Comparison of ENCODE assay signal across 21 cellular contexts in genomic region chr3:108524547-108524946, GRCh38. TPM values are rescaled to one million over a fixed set of nuclear protein-coding genes. Genes with fewer than 3 reads are reported as not detected.
DNase-seq lines count a peak whose midpoint lies in the region; ATAC-seq, FAIRE-seq and TF ChIP-seq lines count a peak whose summit lies in the region.
"Had no signal": no experiment of that assay in that cellular context is flagged by ENCODE, and none has a peak within 500 bp of the region (broad histone marks: within the 10 kb centered on the region; RNA-seq: fewer than 3 reads in every experiment).

No MANE protein-coding gene starts in this region.

- no peak for TF ChIP-seq EP300 in K562 (IDR thresholded peaks at IDR 0.05; ENCODE audit: low read length)

- no peaks in the 10 kb centered on the region for H3K36me3 Mint-ChIP-seq in stimulated activated naive B cell treated with anti-CD40 and anti-IgM and Interleukin-4, amounts not matched to agents 10 μg/mL and 1 μg/mL and 100 μg/mL, for 72 hours
- H3K36me3 Mint-ChIP-seq: activated naive CD4-positive, alpha-beta T cell treated with anti-CD3 and anti-CD28 coated beads, Interleukin-2, amount 50 U/mL, for 72 hours; brain; type B pancreatic cell had no signal

- in situ Hi-C loops in K562 (cut with MboI) = no loop called here

- H3K9me3 Mint-ChIP-seq in stimulated activated naive B cell treated with anti-CD40 and anti-IgM and Interleukin-4, amounts not matched to agents 10 μg/mL and 1 μg/mL and 100 μg/mL, for 72 hours = peaks cover 2 to 4% of the 10 kb centered on the region in 2 donors
- H3K9me3 Mint-ChIP-seq: activated naive CD4-positive, alpha-beta T cell treated with anti-CD3 and anti-CD28 coated beads, Interleukin-2, amount 50 U/mL, for 72 hours; brain; dendritic cell treated with granulocyte-macrophage colony-stimulating factor and Interleukin-4, amounts not matched to agents 40 ng/mL and 50 ng/mL, for 4 days; type B pancreatic cell had no signal

- peaks cover 12 to 22% of the 10 kb centered on the region in 2 donors for H3K4me1 Mint-ChIP-seq in stimulated activated naive B cell treated with anti-CD40 and anti-IgM and Interleukin-4, amounts not matched to agents 10 μg/mL and 1 μg/mL and 100 μg/mL, for 72 hours

- H3K27me3 Mint-ChIP-seq in stimulated activated naive B cell treated with anti-CD40 and anti-IgM and Interleukin-4, amounts not matched to agents 10 μg/mL and 1 μg/mL and 100 μg/mL, for 72 hours = no peaks in the 10 kb centered on the region
- H3K27me3 Mint-ChIP-seq: brain; dendritic cell treated with granulocyte-macrophage colony-stimulating factor and Interleukin-4, amounts not matched to agents 40 ng/mL and 50 ng/mL, for 4 days; type B pancreatic cell had no signal

- no peaks in the 10 kb centered on the region for H3K79me2 ChIP-seq in K562 (ENCODE audit: control insufficient read depth, insufficient read depth, low read length)

- no TSS peak for BruUV-seq in K562 (replicated peaks; lab: Mats Ljungman, UMichigan)

- TF ChIP-seq CTCF in K562 (IDR thresholded peaks at IDR 0.05 in 2 of 3, conservative IDR thresholded peaks at IDR 0.05 in 1 of 3; ENCODE audit: insufficient read depth in 2 of 3, low read depth in 1 of 3, low read length in 3 of 3) = no peak

- no peak overlapping the region for H2AFZ ChIP-seq in K562 (ENCODE audit: low read depth, low read length)

- CTCF ChIA-PET in K562 (lab: Yijun Ruan, JAX; ENCODE audit: low intra/inter-chr PET ratio) = no interaction called here

- H3K4me3 Mint-ChIP-seq in stimulated activated naive B cell treated with anti-CD40 and anti-IgM and Interleukin-4, amounts not matched to agents 10 μg/mL and 1 μg/mL and 100 μg/mL, for 72 hours = no peak overlapping the region
- H3K4me3 Mint-ChIP-seq: brain; dendritic cell treated with granulocyte-macrophage colony-stimulating factor and Interleukin-4, amounts not matched to agents 40 ng/mL and 50 ng/mL, for 4 days; type B pancreatic cell had no signal

- WGBS in K562 (ENCODE audit: insufficient coverage, low coverage, missing lambda C conversion rate) = 0% methylated on average over 1 of the region's 2 CpGs

- no peak overlapping the region for H3K4me3 ChIP-seq in K562
- H3K4me3 ChIP-seq: pancreas had no signal

- ATAC-seq in K562 = no peak
- no peak for ATAC-seq in GM18519 (IDR thresholded peaks at IDR 0.05; ENCODE audit: low FRiP score, unreplicated experiment)
- ATAC-seq in stimulated activated naive B cell treated with anti-CD40 and anti-IgM and Interleukin-4, amounts not matched to agents 10 μg/mL and 1 μg/mL and 100 μg/mL, for 72 hours (replicated peaks) = no peak
- ATAC-seq: activated CD4-positive, CD25-positive, alpha-beta regulatory T cell treated with anti-CD3 and anti-CD28 coated beads, Interleukin-2, amount 50 U/mL, for 24 hours; activated naive CD4-positive, alpha-beta T cell treated with anti-CD3 and anti-CD28 coated beads, Interleukin-2, amount 50 U/mL, for 72 hours; pancreas; PC-3 had no signal

- POLR2A ChIA-PET in K562 (lab: Yijun Ruan, JAX) = interaction anchor here (1.5 kb wide), 1 partner anchor 13 kb away, joined by 4 read pairs; no protein-coding TSS in a partner anchor

- H3K27ac ChIP-seq in K562 (ENCODE audit: extremely low read depth, low read depth, low read length) = no peak overlapping the region
- H3K27ac ChIP-seq: pancreas had no signal

- no peaks in the 10 kb centered on the region for H3K9me3 ChIP-seq in K562 (replicated peaks; ENCODE audit: control insufficient read depth, insufficient read depth, low read depth, low read length)
- H3K9me3 ChIP-seq: pancreas had no signal

- no peaks in the 10 kb centered on the region for H4K20me1 ChIP-seq in K562 (replicated peaks; ENCODE audit: control insufficient read depth, insufficient read depth, low read length)

- no peak for TF ChIP-seq RAD21 in K562 (CRISPR knock-in tag; conservative IDR thresholded peaks at IDR 0.05 in 1 of 2, IDR thresholded peaks at IDR 0.05 in 1 of 2)

- no peaks in the 10 kb centered on the region for H3K9me1 ChIP-seq in K562 (ENCODE audit: control insufficient read depth, insufficient read depth, low read length)

- intact Hi-C loops in K562 (cut with micrococcal nuclease) = no loop called here

- no peaks in the 10 kb centered on the region for H3K36me3 ChIP-seq in K562 (ENCODE audit: control insufficient read depth, insufficient read depth, low read length)
- H3K36me3 ChIP-seq: pancreas had no signal

- H3K27ac Mint-ChIP-seq in stimulated activated naive B cell treated with anti-CD40 and anti-IgM and Interleukin-4, amounts not matched to agents 10 μg/mL and 1 μg/mL and 100 μg/mL, for 72 hours = no peak overlapping the region
- H3K27ac Mint-ChIP-seq: activated naive CD4-positive, alpha-beta T cell treated with anti-CD3 and anti-CD28 coated beads, Interleukin-2, amount 50 U/mL, for 72 hours; brain; dendritic cell treated with granulocyte-macrophage colony-stimulating factor and Interleukin-4, amounts not matched to agents 40 ng/mL and 50 ng/mL, for 4 days; type B pancreatic cell had no signal

- no peaks in the 10 kb centered on the region for H3K27me3 ChIP-seq in K562 (ENCODE audit: control insufficient read depth in 2 of 2, insufficient read depth in 2 of 2, low read length in 2 of 2)
- H3K27me3 ChIP-seq: pancreas had no signal

- no peak for TF ChIP-seq POLR2A in K562 (conservative IDR thresholded peaks at IDR 0.05)

- no peaks in the 10 kb centered on the region for H3K4me1 ChIP-seq in K562 (replicated peaks in 1 of 2; ENCODE audit: control insufficient read depth in 2 of 2, insufficient read depth in 2 of 2, low read length in 2 of 2)
- H3K4me1 ChIP-seq: pancreas had no signal

- no peak overlapping the region for H3K4me2 ChIP-seq in K562 (ENCODE audit: insufficient read depth, low read length)

- no peak overlapping the region for H3K9ac ChIP-seq in K562 (ENCODE audit: insufficient read depth in 1 of 2, low read depth in 2 of 2, low read length in 2 of 2)

- no peak for FAIRE-seq in K562 (lab: Jason Lieb, UNC)

- DNase-seq in NCI-H2171 treated with DMSO at 0.1 percent for 48 hours (lab: John Stamatoyannopoulos, UW) (peak; percentile 15), NCI-H2171 (lab: John Stamatoyannopoulos, UW) (no peak), K562 (ENCODE audit: extremely low read depth in 1 of 4, low spot score in 3 of 4) (no peak), iris pigment epithelial cell (ENCODE audit: low read depth) (peak; percentile 11), stromal cell of bone marrow (ENCODE audit: low read depth) (peak; percentile 35)
- DNase-seq in activated CD4-positive, alpha-beta T cell treated with anti-CD3 and anti-CD28 coated beads for 48 hours = no peak
- DNase-seq in stimulated activated naive B cell treated with anti-CD40 and anti-IgM and Interleukin-4, amounts not matched to agents 10 μg/mL and 1 μg/mL and 100 μg/mL, for 72 hours = no peak
- DNase-seq: 8988T; activated CD8-positive, alpha-beta memory T cell treated with anti-CD3 and anti-CD28 coated beads for 24 hours; NCI-H1105; NCI-H69; pancreas; PC-3; stimulated activated naive CD4-positive, alpha-beta T cell had no signal

TF ChIP-seq in K562, 482 proteins besides CTCF, POLR2A, EP300 and RAD21:
- TF ChIP-seq ZZZ3 (IDR thresholded peaks at IDR 0.05) (no peak), KLF10 (CRISPR knock-in tag; IDR thresholded peaks at IDR 0.05) (no peak), PRPF4 (IDR thresholded peaks at IDR 0.05; ENCODE audit: insufficient read depth, low read depth, low read length, poor library complexity, severe bottlenecking) (no peak), HMGN3 (IDR thresholded peaks at IDR 0.05; ENCODE audit: borderline replicate concordance, extremely low read depth, insufficient read length, low read depth, low read length) (no peak), GTF2E2 (tag; IDR thresholded peaks at IDR 0.05) (no peak), ZNF277 (CRISPR knock-in tag; IDR thresholded peaks at IDR 0.05; ENCODE audit: borderline replicate concordance) (no peak), POU5F1 (IDR thresholded peaks at IDR 0.05; ENCODE audit: borderline replicate concordance, low read depth, low read length, partially characterized antibody) (no peak), RFX1 (IDR thresholded peaks at IDR 0.05) (peak; percentile 11; the same call in 1 of the 2 replicates)

RNA-seq across cellular contexts. Expression of gene MYH15, which starts 14.2 kb away (rescaled TPM):
- total RNA-seq in K562 (2011; cell fraction: chromatin; rRNA removed; ENCODE audit: low replicate concordance) = 0.14 TPM in 1 of 2 replicates, not detected in the other
- not detected in 2 replicates for total RNA-seq in K562 (2011; cell fraction: nucleolus; rRNA removed)
- 0.15 TPM in 1 of 2 replicates, not detected in the other for total RNA-seq in K562 (2011; cell fraction: nucleoplasm; rRNA removed)
- total RNA-seq in K562 (2014; rRNA removed) = 0.14 and 0.24 TPM in 2 replicates
- total RNA-seq in K562 (2014; rRNA removed; fragmentation: Illumina TruSeq; extraction: Trizol) = 0.22 and 0.25 TPM in 2 replicates
- 0.08 and 0.11 TPM in 2 replicates for total RNA-seq in K562 (2015; rRNA removed; fragmentation: Illumina TruSeq; extraction: Trizol)
- 0.07 and 0.29 TPM in 2 replicates for total RNA-seq in K562 (2021)
- 0.03 and 0.04 TPM in 2 replicates for polyA plus RNA-seq in K562 (2011; rRNA removed)
- not detected in 2 replicates for polyA plus RNA-seq in K562 (2011; cell fraction: cytosol; rRNA removed)
- 0.03 and 0.06 TPM in 2 replicates for polyA plus RNA-seq in K562 (2011; cell fraction: nucleus; rRNA removed)
- polyA plus RNA-seq in K562 (2012) = 0.16 and 10.6 TPM in 2 replicates
- polyA plus RNA-seq in K562 (2014; fragmentation: Illumina TruSeq; extraction: Trizol) = 0.12 and 0.17 TPM in 2 replicates
- polyA plus RNA-seq in K562 (2014; fragmentation: Nextera tagmentation; extraction: Ambion mirVana) = under 1 TPM; 0.03 to 0.06 TPM
- 0.08 and 0.19 TPM in 2 replicates for polyA plus RNA-seq in K562 (2014; rRNA removed)
- 0.03 and 0.04 TPM in 2 replicates for polyA minus RNA-seq in K562 (2011; rRNA and poly(A)+ RNA removed)
- not detected in 2 replicates for polyA minus RNA-seq in K562 (2011; cell fraction: cytosol; rRNA and poly(A)+ RNA removed)
- polyA minus RNA-seq in K562 (2011; cell fraction: nucleus; rRNA and poly(A)+ RNA removed) = under 0.01 and 0.11 TPM in 2 replicates
- total RNA-seq: SK-MEL-5 had no signal

Comparison
In these comparisons a context has a peak if more than half of its experiments do, and no peak if none do; other contexts are left out.
1. DNase-seq: peak in NCI-H2171 treated with DMSO at 0.1 percent for 48 hours (single experiment), iris pigment epithelial cell (single experiment) and stromal cell of bone marrow (single experiment); none in NCI-H2171 (single experiment), K562 (0 of 4), activated CD4-positive, alpha-beta T cell treated with anti-CD3 and anti-CD28 coated beads for 48 hours (single experiment) and stimulated activated naive B cell treated with anti-CD40 and anti-IgM and Interleukin-4, amounts not matched to agents 10 μg/mL and 1 μg/mL and 100 μg/mL, for 72 hours (single experiment).